Comparison of ENCODE assay signal across 23 cellular contexts in genomic region chr6:48325701-48326100, GRCh38.
DNase-seq lines count a peak whose midpoint lies in the region; ATAC-seq and TF ChIP-seq lines count a peak whose summit lies in the region.
"Had no signal": no experiment of that assay in that cellular context is flagged by ENCODE, and none has a peak within 500 bp of the region (broad histone marks: within the 10 kb centered on the region; RNA-seq: fewer than 3 reads in every experiment).

No MANE protein-coding gene starts in this region.

- H3K79me1 ChIP-seq in trophoblast cell (ENCODE audit: low read length) = no peaks in the 10 kb centered on the region

- H3F3A ChIP-seq in PC-9 (ENCODE audit: insufficient read depth, low read depth) = no peaks in the 10 kb centered on the region

- no peaks in the 10 kb centered on the region for H3K36me3 ChIP-seq in PC-9 (ENCODE audit: low read depth)
- no peaks in the 10 kb centered on the region for H3K36me3 ChIP-seq in trophoblast cell (ENCODE audit: control insufficient read depth in 1 of 2, insufficient read depth in 2 of 2, low read length in 2 of 2)
- no peaks in the 10 kb centered on the region for H3K36me3 ChIP-seq in heart left ventricle
- H3K36me3 ChIP-seq: BE2C had no signal

- no peak overlapping the region for H4K91ac ChIP-seq in trophoblast cell (ENCODE audit: low read depth, low read length)

- H3K4ac ChIP-seq in trophoblast cell (ENCODE audit: low read depth, low read length) = no peak overlapping the region

- H3K14ac ChIP-seq in trophoblast cell (ENCODE audit: low read length) = no peak overlapping the region

- no peak overlapping the region for H3K18ac ChIP-seq in trophoblast cell (ENCODE audit: low read length)

- H2AFZ ChIP-seq in PC-9 (0 out of 2 replicates have a peak overlapping the region, but pooled peaks have one; percentile 58), trophoblast cell (ENCODE audit: insufficient read depth, low read length, poor library complexity) (no peak overlapping the region)

- H3K23ac ChIP-seq in trophoblast cell (ENCODE audit: low read length) = no peak overlapping the region

- H3K27me3 ChIP-seq in PC-9 (ENCODE audit: insufficient read depth, low read depth) = no peaks in the 10 kb centered on the region
- H3K27me3 ChIP-seq in trophoblast cell (ENCODE audit: insufficient read depth, low read length) = no peaks in the 10 kb centered on the region
- no peaks in the 10 kb centered on the region for H3K27me3 ChIP-seq in heart left ventricle
- H3K27me3 ChIP-seq: BE2C had no signal

- no peak for TF ChIP-seq POLR2A in heart left ventricle (IDR thresholded peaks at IDR 0.05)

- no peak for TF ChIP-seq CTCF in PC-9 (conservative IDR thresholded peaks at IDR 0.05)
- no peak for TF ChIP-seq CTCF in heart left ventricle (IDR thresholded peaks at IDR 0.05)

- H4K8ac ChIP-seq in trophoblast cell (ENCODE audit: low read depth, low read length) = no peak overlapping the region

- H3K9me3 ChIP-seq in PC-9 (ENCODE audit: insufficient read depth, low read depth) (no peaks in the 10 kb centered on the region; the same call in 1 of the 2 replicates), trophoblast cell (ENCODE audit: insufficient read depth, low read depth, low read length) (no peaks in the 10 kb centered on the region), heart left ventricle (no peaks in the 10 kb centered on the region)
- H3K9me3 ChIP-seq: BE2C had no signal

- H3K9ac ChIP-seq in trophoblast cell (ENCODE audit: low read length) = no peak overlapping the region

- no peak overlapping the region for H3K4me2 ChIP-seq in PC-9
- no peak overlapping the region for H3K4me2 ChIP-seq in trophoblast cell (ENCODE audit: low read length)

- H2BK5ac ChIP-seq in trophoblast cell (ENCODE audit: low read depth, low read length, poor library complexity) = no peak overlapping the region

- H3K4me1 ChIP-seq in PC-9 (replicated peaks; ENCODE audit: insufficient read depth) (no peaks in the 10 kb centered on the region), trophoblast cell (ENCODE audit: control insufficient read depth in 1 of 2, insufficient read depth in 2 of 2, low read length in 2 of 2) (no peaks in the 10 kb centered on the region), heart left ventricle (no peaks in the 10 kb centered on the region)
- H3K4me1 ChIP-seq: BE2C had no signal

- POLR2A ChIA-PET in PC-9 (lab: Charles Lee; ENCODE audit: unreplicated experiment) = no interaction called here

- H3K4me3 ChIP-seq in PC-9 (no peak overlapping the region), trophoblast cell (ENCODE audit: low read depth, low read length) (no peak overlapping the region), heart left ventricle (no peak overlapping the region)
- H3K4me3 ChIP-seq: GM12878 had no signal

- DNase-seq in G401 (ENCODE audit: low spot score) (peak; percentile 2), PC-9 (no peak), fibroblast of gingiva (ENCODE audit: low read depth) (peak; percentile 4), trophoblast cell (peak; percentile 76 to 89), DMS53 (lab: John Stamatoyannopoulos, UW) (no peak), heart left ventricle (no peak)
- DNase-seq in stimulated activated CD4-positive, alpha-beta T cell treated with anti-CD3 and anti-CD28 coated beads, Interleukin-4, amount 100 ng/mL, for 1 hour = no peak
- DNase-seq: BE2C; CD4-positive, CD25-positive, alpha-beta regulatory T cell; COR-L47; DMS 273 treated with DMSO at 0.1 percent for 48 hours; H7; KG1; NCI-H1436; NCI-H1930; NCI-H226; NCI-H524; NCI-H82; OCI-M1; SHP77 had no signal

- no peak overlapping the region for H2AK5ac ChIP-seq in trophoblast cell (ENCODE audit: low read length)

- no peak overlapping the region for H2BK12ac ChIP-seq in trophoblast cell (ENCODE audit: low read length)

- intact Hi-C loops in PC-9 (cut with micrococcal nuclease; ENCODE audit: unreplicated experiment) (no loop called here), heart left ventricle (cut with DNase I) (no loop called here)

- no TSS peak for BruUV-seq in PC-9 (replicated peaks; lab: Mats Ljungman, UMichigan)

- no CpG with 5 or more reads among the region's 1 CpG for WGBS in trophoblast cell (ENCODE audit: extremely low coverage, insufficient coverage, insufficient read length)
- WGBS in heart left ventricle, 4 donors = 65 to 86% (median 72%) methylated on average over 1 of the region's 1 CpG

- no peaks in the 10 kb centered on the region for H3K9me2 ChIP-seq in PC-9 (ENCODE audit: insufficient read depth)

- H4K20me1 ChIP-seq in PC-9 (ENCODE audit: insufficient read depth) = no peaks in the 10 kb centered on the region

- H3K27ac ChIP-seq in PC-9 (no peak overlapping the region), trophoblast cell (ENCODE audit: low read depth, low read length) (no peak overlapping the region), heart left ventricle (no peak overlapping the region)

- CTCF ChIA-PET in PC-9 (lab: Charles Lee) = no interaction called here

- no peak overlapping the region for H2BK120ac ChIP-seq in trophoblast cell (ENCODE audit: insufficient read depth, low read length, poor library complexity)

- H4K12ac ChIP-seq in trophoblast cell (ENCODE audit: low read depth, low read length) = no peak overlapping the region

- in situ Hi-C loops in G401 (cut with HindIII; ENCODE audit: low sequenced_read_pairs) = no loop called here

- ATAC-seq in GM21360 (IDR thresholded peaks at IDR 0.05; ENCODE audit: unreplicated experiment) (no peak), heart left ventricle (no peak)
- ATAC-seq: GM12878, HepG2 had no signal

- H3K79me2 ChIP-seq in PC-9 (ENCODE audit: low read depth) = no peaks in the 10 kb centered on the region
- no peaks in the 10 kb centered on the region for H3K79me2 ChIP-seq in trophoblast cell (ENCODE audit: control insufficient read depth, insufficient read depth, low read length, poor library complexity)

Comparison
In these comparisons a context has a peak if more than half of its experiments do, and no peak if none do; other contexts are left out.
1. DNase-seq: peak in G401 (single experiment), fibroblast of gingiva (single experiment) and trophoblast cell (2 of 2); none in PC-9 (0 of 2), DMS53 (single experiment), heart left ventricle (0 of 5) and stimulated activated CD4-positive, alpha-beta T cell treated with anti-CD3 and anti-CD28 coated beads, Interleukin-4, amount 100 ng/mL, for 1 hour (single experiment).